ENCODE assay signal across 8 cellular contexts in genomic region chr12:15789215-15790171, GRCh38. TPM values are rescaled to one million over a fixed set of nuclear protein-coding genes. Genes with fewer than 3 reads are reported as not detected.
DNase-seq lines count a peak whose midpoint lies in the region; ATAC-seq and TF ChIP-seq lines count a peak whose summit lies in the region.

Gene EPS8, minus strand, starts transcription at chr12:15789388. Its CDS starts 106,437 bp downstream, at chr12:15682951.

- H3K4me1 Mint-ChIP-seq in chondrocyte (ENCODE audit: low read depth), result peaks cover 36% of the 10 kb centered on the region

- H3K4me3 ChIP-seq in AG09309 (ENCODE audit: control insufficient read depth, low read depth, low read length) (peak within 1 kb of the TSS; percentile 80), kidney epithelial cell (ENCODE audit: low read depth, low read length) (peak within 1 kb of the TSS; percentile 90)

- H3K4me3 Mint-ChIP-seq in chondrocyte (ENCODE audit: unreplicated experiment), result peak within 1 kb of the TSS; percentile 83

- H3K27me3 Mint-ChIP-seq in chondrocyte (ENCODE audit: low read depth), result no peaks in the 10 kb centered on the region

- ATAC-seq in GM19025 (IDR thresholded peaks at IDR 0.05; ENCODE audit: low read depth, unreplicated experiment), result peak; percentile 83
- ATAC-seq in HG03196 (IDR thresholded peaks at IDR 0.05; ENCODE audit: unreplicated experiment), result peak; percentile 82

- H3K36me3 ChIP-seq in kidney epithelial cell (ENCODE audit: control insufficient read depth, insufficient read depth, low read length), result no peaks in the 10 kb centered on the region

- peak within 1 kb of the TSS; percentile 98 for H3K27ac Mint-ChIP-seq in chondrocyte (ENCODE audit: unreplicated experiment)

- H3K27me3 ChIP-seq in kidney epithelial cell (ENCODE audit: control insufficient read depth, insufficient read depth, low read length), result no peaks in the 10 kb centered on the region

- peak; percentile 66 for DNase-seq in AG09309 (ENCODE audit: low read depth)
- peak; percentile 94 for DNase-seq in NCI-H345 (lab: John Stamatoyannopoulos, UW)
- peak; percentile 83 for DNase-seq in activated CD4-positive, alpha-beta T cell treated with anti-CD3 and anti-CD28 coated beads for 1 hour
- peak; percentile 96 for DNase-seq in chondrocyte (ENCODE audit: low spot score)
- DNase-seq in kidney epithelial cell (ENCODE audit: low read depth), result peak; percentile 44
- peak; percentile 90 for DNase-seq in stimulated activated CD4-positive, alpha-beta T cell treated with anti-CD3 and anti-CD28 coated beads, Interleukin-15, amount 100 ng/mL, for 24 hours

- H3K9me3 Mint-ChIP-seq in chondrocyte (ENCODE audit: low read depth), result peaks cover 7% of the 10 kb centered on the region

- TF ChIP-seq CTCF in AG09309 (IDR thresholded peaks at IDR 0.05; ENCODE audit: control insufficient read depth, insufficient read depth, low read depth, low read length, missing control alignments), result peak; percentile 17
- peak; percentile 58 for TF ChIP-seq CTCF in chondrocyte (IDR thresholded peaks at IDR 0.05)
- peak; percentile 6 for TF ChIP-seq CTCF in kidney epithelial cell (IDR thresholded peaks at IDR 0.05; ENCODE audit: insufficient read depth, low read length, poor library complexity, severe bottlenecking)

- peaks cover 4% of the 10 kb centered on the region for H3K36me3 Mint-ChIP-seq in chondrocyte (ENCODE audit: low read depth)

RNA-seq across cellular contexts. Expression of gene EPS8, which starts in this region (rescaled TPM):
- total RNA-seq in chondrocyte (114 to 181 TPM (median 120 TPM) in 3 replicates), kidney epithelial cell (17.8 and 19.2 TPM in 2 replicates)

Comparison
In these comparisons a context has a peak if more than half of its experiments do, and no peak if none do; other contexts are left out.
1. Peak in every context shown above with its lines: DNase-seq, ATAC-seq and H3K4me3 ChIP-seq.
2. DNase-seq: peak in every context shown above with its lines; median percentile 96 in chondrocyte; 94 in NCI-H345; 90 in stimulated activated CD4-positive, alpha-beta T cell treated with anti-CD3 and anti-CD28 coated beads, Interleukin-15, amount 100 ng/mL, for 24 hours; 83 in activated CD4-positive, alpha-beta T cell treated with anti-CD3 and anti-CD28 coated beads for 1 hour; 66 in AG09309; 44 in kidney epithelial cell.
3. CTCF ChIP-seq: peak in every context shown above with its lines; median percentile 58 in chondrocyte; 17 in AG09309; 6 in kidney epithelial cell.